In the genomic region with DNA sequence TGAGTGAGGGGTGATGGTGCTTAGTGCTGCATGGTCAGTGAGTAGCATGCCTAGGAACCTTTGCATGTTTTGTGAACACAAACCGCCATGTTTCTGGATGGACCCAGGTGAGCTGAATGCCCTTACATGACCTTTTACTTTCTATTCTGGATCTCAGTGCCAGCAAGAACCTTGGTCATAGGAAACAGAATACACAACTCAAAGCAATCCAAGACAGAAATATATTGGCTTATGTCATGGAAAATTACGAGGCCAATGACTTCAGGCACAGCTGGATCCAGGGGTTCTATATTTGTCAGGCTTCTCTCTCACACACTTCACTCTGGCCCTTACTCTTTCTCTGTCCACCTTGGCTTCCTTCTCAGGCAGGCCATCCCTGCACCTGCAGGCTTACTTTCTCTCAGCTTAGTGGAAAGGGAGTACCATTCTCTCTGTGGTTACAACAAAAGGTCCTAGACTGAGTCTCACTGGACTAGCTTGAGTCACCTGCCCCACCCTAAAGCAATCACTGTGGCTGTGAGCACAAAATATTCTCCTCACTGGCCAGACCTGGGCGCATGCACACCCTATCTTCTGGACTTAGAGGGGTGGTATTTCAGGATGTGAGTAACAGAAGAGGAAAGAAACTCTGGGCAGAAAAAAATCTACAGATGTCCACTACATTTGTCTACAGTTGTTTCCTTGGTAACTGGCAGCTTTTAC, we compare ENCODE assay signal across 9 cellular contexts. TPM values are rescaled to one million over a fixed set of nuclear protein-coding genes. Genes with fewer than 3 reads are reported as not detected.
DNase-seq lines count a peak whose midpoint lies in the region; ATAC-seq and FAIRE-seq lines count a peak whose summit lies in the region.
"Had no signal": no experiment of that assay in that cellular context is flagged by ENCODE, and none has a peak within 500 bp of the region (broad histone marks: within the 10 kb centered on the region; RNA-seq: fewer than 3 reads in every experiment).

No MANE protein-coding gene starts in this region.

- FAIRE-seq in GM19239 (lab: Jason Lieb, UNC) = no peak

- no peaks in the 10 kb centered on the region for H3K27me3 Mint-ChIP-seq in activated naive CD4-positive, alpha-beta T cell treated with anti-CD3 and anti-CD28 coated beads, Interleukin-2, amount 50 U/mL, for 24 hours
- H3K27me3 Mint-ChIP-seq in activated CD8-positive, alpha-beta T cell treated with anti-CD3 and anti-CD28 coated beads, Interleukin-2, amount 10 ng/mL, durations not matched to agents 7 days and 5 days (ENCODE audit: low read depth) = no peaks in the 10 kb centered on the region

- ATAC-seq in activated CD8-positive, alpha-beta T cell treated with anti-CD3 and anti-CD28 coated beads, Interleukin-2, amount 10 ng/mL, durations not matched to agents 7 days and 5 days = peak; percentile 31
- ATAC-seq in HG03097 (IDR thresholded peaks at IDR 0.05; ENCODE audit: low FRiP score, unreplicated experiment) (no peak), GM21526 (IDR thresholded peaks at IDR 0.05; ENCODE audit: low FRiP score, unreplicated experiment) (no peak), HG03520 (IDR thresholded peaks at IDR 0.05; ENCODE audit: unreplicated experiment) (no peak)

- H3K9me3 Mint-ChIP-seq in activated naive CD4-positive, alpha-beta T cell treated with anti-CD3 and anti-CD28 coated beads, Interleukin-2, amount 50 U/mL, for 24 hours = no peaks in the 10 kb centered on the region
- H3K9me3 Mint-ChIP-seq in activated CD8-positive, alpha-beta T cell treated with anti-CD3 and anti-CD28 coated beads, Interleukin-2, amount 10 ng/mL, durations not matched to agents 7 days and 5 days (ENCODE audit: insufficient read depth) = no peaks in the 10 kb centered on the region

- POLR2A ChIA-PET in activated CD8-positive, alpha-beta T cell treated with anti-CD3 and anti-CD28 coated beads, Interleukin-2, amount 10 ng/mL, durations not matched to agents 7 days and 5 days (lab: Charles Lee) = interaction anchor here (0.7 kb wide), 1 partner anchor 78 kb away, joined by 3 read pairs; no protein-coding TSS in a partner anchor

- peaks cover 15% of the 10 kb centered on the region for H3K4me1 Mint-ChIP-seq in activated naive CD4-positive, alpha-beta T cell treated with anti-CD3 and anti-CD28 coated beads, Interleukin-2, amount 50 U/mL, for 24 hours
- H3K4me1 Mint-ChIP-seq in activated CD8-positive, alpha-beta T cell treated with anti-CD3 and anti-CD28 coated beads, Interleukin-2, amount 10 ng/mL, durations not matched to agents 7 days and 5 days (ENCODE audit: low read depth) = peaks cover 37% of the 10 kb centered on the region

- H3K4me3 Mint-ChIP-seq in activated naive CD4-positive, alpha-beta T cell treated with anti-CD3 and anti-CD28 coated beads, Interleukin-2, amount 50 U/mL, for 24 hours = no peak overlapping the region
- H3K4me3 Mint-ChIP-seq in activated CD8-positive, alpha-beta T cell treated with anti-CD3 and anti-CD28 coated beads, Interleukin-2, amount 10 ng/mL, durations not matched to agents 7 days and 5 days = no peak overlapping the region

- peak overlapping the region; percentile 81 for H3K27ac Mint-ChIP-seq in activated naive CD4-positive, alpha-beta T cell treated with anti-CD3 and anti-CD28 coated beads, Interleukin-2, amount 50 U/mL, for 24 hours
- H3K27ac Mint-ChIP-seq in activated CD8-positive, alpha-beta T cell treated with anti-CD3 and anti-CD28 coated beads, Interleukin-2, amount 10 ng/mL, durations not matched to agents 7 days and 5 days = peak overlapping the region; percentile 16

- H3K36me3 Mint-ChIP-seq in activated naive CD4-positive, alpha-beta T cell treated with anti-CD3 and anti-CD28 coated beads, Interleukin-2, amount 50 U/mL, for 24 hours = peaks cover 9% of the 10 kb centered on the region
- H3K36me3 Mint-ChIP-seq in activated CD8-positive, alpha-beta T cell treated with anti-CD3 and anti-CD28 coated beads, Interleukin-2, amount 10 ng/mL, durations not matched to agents 7 days and 5 days (ENCODE audit: low read depth) = peaks cover 76% of the 10 kb centered on the region

- no peak for DNase-seq in activated naive CD4-positive, alpha-beta T cell treated with Interleukin-2 at 50 U/mL for 16 hours
- DNase-seq in activated CD8-positive, alpha-beta T cell treated with anti-CD3 and anti-CD28 coated beads, Interleukin-2, amount 10 ng/mL, durations not matched to agents 7 days and 5 days = no peak
- DNase-seq in hepatic stellate cell (ENCODE audit: low spot score) = peak; percentile 68
- DNase-seq in GM19239 (ENCODE audit: insufficient read length, low spot score) = no peak
- DNase-seq: activated effector memory CD4-positive, alpha-beta T cell treated with anti-CD3 and anti-CD28 coated beads, Interleukin-2, amount 50 U/mL, for 16 hours had no signal

- CTCF ChIA-PET in activated CD8-positive, alpha-beta T cell treated with anti-CD3 and anti-CD28 coated beads, Interleukin-2, amount 10 ng/mL, durations not matched to agents 7 days and 5 days (lab: Charles Lee) = interaction anchor here (1.2 to 2.3 kb wide), 3 partner anchors 12 to 108 kb away, joined by 3 to 8 read pairs (median 3); no protein-coding TSS in a partner anchor

RNA-seq across cellular contexts. Expression of a gene that starts 20.4 kb away (rescaled TPM):
- total RNA-seq in activated CD8-positive, alpha-beta T cell treated with anti-CD3 and anti-CD28 coated beads, Interleukin-2, amount 10 ng/mL, durations not matched to agents 7 days and 5 days = 10 to 100 TPM; 11.3 to 12.5 TPM
